ENCODE assay signal across 1 cellular context in genomic region chr21:31555741-31556191, GRCh38.
TF ChIP-seq lines count a peak whose summit lies in the region.

No MANE protein-coding gene starts in this region.

TF ChIP-seq in GM23338, 12 proteins besides CTCF, POLR2A, EP300 and RAD21 (continued from another document):
- TF ChIP-seq ZNF462 (CRISPR knock-in tag; IDR thresholded peaks at IDR 0.05): no peak
- no peak for TF ChIP-seq NANOG (IDR thresholded peaks at IDR 0.05; ENCODE audit: borderline replicate concordance)
- TF ChIP-seq REST (IDR thresholded peaks at IDR 0.05; ENCODE audit: unreplicated experiment): no peak
- no peak for TF ChIP-seq CREB1 (CRISPR knock-in tag; IDR thresholded peaks at IDR 0.05; ENCODE audit: low read depth)
